8 cellular contexts compared by ENCODE assay signal in the genomic region with DNA sequence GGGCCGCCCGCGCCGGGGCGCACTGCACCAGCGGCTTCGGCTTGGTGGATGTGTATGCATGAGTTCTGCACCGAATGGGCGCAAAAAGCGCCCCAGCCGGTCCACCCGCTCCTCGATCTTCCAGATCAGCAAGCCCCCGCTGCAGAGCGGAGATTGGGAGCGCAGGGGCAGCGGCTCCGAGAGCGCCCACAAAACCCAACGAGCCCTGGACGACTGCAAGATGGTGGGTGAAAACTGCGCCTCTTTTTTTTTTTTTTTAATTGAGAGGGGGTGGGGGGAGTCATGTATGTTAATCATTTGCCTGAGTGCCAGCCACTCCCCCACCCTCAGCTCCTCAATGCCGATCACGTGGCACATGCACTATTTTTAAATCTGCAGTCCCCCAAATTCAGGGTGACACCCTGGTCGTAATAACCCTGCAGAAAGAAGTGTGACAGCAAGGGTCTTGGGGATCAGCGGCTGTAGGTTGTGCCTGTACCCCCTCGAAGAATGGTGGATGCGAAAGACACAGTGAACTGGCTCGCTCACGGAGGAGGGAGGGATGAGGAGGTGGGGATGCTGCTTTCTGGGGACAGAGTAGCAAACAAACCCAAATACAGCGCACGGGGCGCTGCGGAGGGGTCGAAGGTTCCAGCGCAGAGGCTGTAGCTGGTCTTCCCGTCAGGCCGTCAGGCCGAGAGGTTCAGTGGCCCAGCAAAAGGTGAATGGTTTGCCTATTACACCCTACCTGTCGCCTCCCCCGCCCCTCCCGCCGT. TPM values are rescaled to one million over a fixed set of nuclear protein-coding genes. Genes with fewer than 3 reads are reported as not detected.
DNase-seq lines count a peak whose midpoint lies in the region; ATAC-seq, FAIRE-seq and TF ChIP-seq lines count a peak whose summit lies in the region.

No MANE protein-coding gene starts in this region.

- intact Hi-C loops in HepG2 (cut with micrococcal nuclease; ENCODE audit: unreplicated experiment): loop anchor here (10.0 kb wide), 1 partner anchor 62 kb away; no protein-coding TSS in a partner anchor

- H3K36me3 ChIP-seq in HepG2 (replicated peaks in 1 of 2; ENCODE audit: control insufficient read depth in 1 of 2, insufficient read depth in 2 of 2, low read length in 2 of 2): no peaks in the 10 kb centered on the region
- no peaks in the 10 kb centered on the region for H3K36me3 ChIP-seq in suprapubic skin

- FAIRE-seq in HepG2 (lab: Jason Lieb, UNC) (no peak), frontal cortex (lab: Jason Lieb, UNC) (no peak)

- DNase-seq in HuH-7 (ENCODE audit: low spot score) (peak; percentile 10), HepG2 (ENCODE audit: low spot score) (no peak), suprapubic skin (ENCODE audit: low spot score in 2 of 2) (no peak), frontal cortex (ENCODE audit: low spot score in 2 of 2) (no peak), HT-29 (ENCODE audit: low spot score) (no peak), RWPE1 (ENCODE audit: low spot score) (no peak)
- DNase-seq in stimulated activated CD4-positive, alpha-beta T cell treated with anti-CD3 and anti-CD28 coated beads, Interleukin-12 subunit alpha, Interleukin-12 subunit beta, amount 100 ng/mL, for 4 hours: no peak

- H3K4me3 ChIP-seq in HepG2 (replicated peaks in 1 of 3; ENCODE audit: insufficient read depth in 1 of 3, low read depth in 2 of 3, low read length in 3 of 3) (peak overlapping the region in 2 of 3 experiments; percentile 31 to 51; a peak in 2 of 6 replicates), suprapubic skin (peak overlapping the region; percentile 47)

- peaks cover 3 to 34% of the 10 kb centered on the region in 2 experiments; a peak in 4 of 5 replicates for H3K27me3 ChIP-seq in HepG2 (ENCODE audit: control insufficient read depth in 1 of 2, insufficient read depth in 2 of 2, low read length in 2 of 2)
- peaks cover 36% of the 10 kb centered on the region for H3K27me3 ChIP-seq in suprapubic skin

- TF ChIP-seq CTCF in HepG2 (CRISPR knock-in tag; IDR thresholded peaks at IDR 0.05): peak; percentile 29; the same call in 1 of the 2 replicates
- no peak for TF ChIP-seq CTCF in suprapubic skin (IDR thresholded peaks at IDR 0.05)
- TF ChIP-seq CTCF in RWPE1 (conservative IDR thresholded peaks at IDR 0.05; ENCODE audit: low read depth): no peak

- no peak for TF ChIP-seq RAD21 in HepG2 (CRISPR knock-in tag; IDR thresholded peaks at IDR 0.05)

- POLR2A ChIA-PET in HepG2 (lab: Yijun Ruan, JAX): no interaction called here
- POLR2A ChIA-PET in RWPE1 (lab: Yijun Ruan, JAX; ENCODE audit: low non-redundant PET): interaction anchor here (0.5 kb wide), 1 partner anchor 144 kb away, joined by 3 read pairs; no protein-coding TSS in a partner anchor

- WGBS in HepG2 (ENCODE audit: low lambda C conversion rate): 9% methylated on average over 36 of the region's 43 CpGs
- 3% methylated on average over 30 of the region's 43 CpGs for WGBS in suprapubic skin

- H3K4me1 ChIP-seq in HepG2 (ENCODE audit: insufficient read depth, low read length) (0 out of 2 replicates have a peak, but pooled peaks cover 6% of the 10 kb centered on the region), suprapubic skin (peaks cover 12% of the 10 kb centered on the region)

- H3K79me2 ChIP-seq in HepG2 (ENCODE audit: insufficient read depth, low read length): no peaks in the 10 kb centered on the region

- in situ Hi-C loops in HepG2 (cut with HindIII; ENCODE audit: extremely low pct_ligation_motif_present, low pct_unique_long_range_greater_than_20kb): no loop called here

- CTCF ChIA-PET in HepG2 (lab: Yijun Ruan, JAX; ENCODE audit: low intra/inter-chr PET ratio, low total read pairs) (no interaction called here), RWPE1 (lab: Yijun Ruan, JAX) (no interaction called here)

- H2AFZ ChIP-seq in HepG2 (ENCODE audit: low read length): no peak overlapping the region

- H3K4me2 ChIP-seq in HepG2 (ENCODE audit: low read depth, low read length): peak overlapping the region; percentile 70

- no peaks in the 10 kb centered on the region for H4K20me1 ChIP-seq in HepG2 (ENCODE audit: insufficient read depth, low read length)

- BruUV-seq in HepG2 (replicated peaks; lab: Mats Ljungman, UMichigan): no TSS peak

- no peak for TF ChIP-seq POLR2A in HepG2 (IDR thresholded peaks at IDR 0.05; ENCODE audit: insufficient read depth in 1 of 2, low read depth in 2 of 2, low read length in 2 of 2)
- TF ChIP-seq POLR2A in suprapubic skin (IDR thresholded peaks at IDR 0.05): no peak

- H3K9me3 ChIP-seq in HepG2 (ENCODE audit: low read length): no peaks in the 10 kb centered on the region
- no peaks in the 10 kb centered on the region for H3K9me3 ChIP-seq in suprapubic skin

- H3K27ac ChIP-seq in cingulate gyrus (ENCODE audit: low read depth, low read length) (peak overlapping the region; percentile 83), HepG2 (ENCODE audit: extremely low read length, insufficient read depth, low read length) (no peak overlapping the region), suprapubic skin (no peak overlapping the region), RWPE1 (no peak overlapping the region)

- peak; percentile 13; the same call in 2 of the 3 replicates for ATAC-seq in HepG2

- H3K9ac ChIP-seq in HepG2 (ENCODE audit: insufficient read depth, low read depth, low read length): no peak overlapping the region

- no peak for TF ChIP-seq EP300 in HepG2 (IDR thresholded peaks at IDR 0.05; ENCODE audit: low read depth in 2 of 2, low read length in 2 of 2)
- TF ChIP-seq EP300 in HepG2 (CRISPR knock-in tag; IDR thresholded peaks at IDR 0.05; ENCODE audit: borderline replicate concordance): no peak
- TF ChIP-seq EP300 in suprapubic skin (IDR thresholded peaks at IDR 0.05): no peak

TF ChIP-seq in HepG2, 621 proteins besides CTCF, POLR2A, EP300 and RAD21:
- TF ChIP-seq HNRNPLL (IDR thresholded peaks at IDR 0.05; ENCODE audit: low read depth, low read length, poor library complexity, severe bottlenecking) (peak; percentile 54), SUZ12 (IDR thresholded peaks at IDR 0.05; ENCODE audit: low read depth, low read length) (no peak)
TF ChIP-seq in HepG2: peak in this region for 1.

RNA-seq across cellular contexts. Expression of gene RGS7BP, which starts 0.9 kb away (rescaled TPM):
- total RNA-seq in HepG2 (2016; rRNA removed; fragmentation: Illumina TruSeq; extraction: Trizol) (not detected in 2 replicates), suprapubic skin (1 to 10 TPM in 2 of 4 donors, under 1 TPM in 1, not detected in 1; 0.55 to 2.2 (median 1.4) TPM), frontal cortex (9.4 TPM)
- not detected in 2 replicates for total RNA-seq in HepG2 (2016; cell fraction: cytosol; rRNA removed; fragmentation: Illumina TruSeq; extraction: Trizol; ENCODE audit: low read depth)
- not detected in 2 replicates for total RNA-seq in HepG2 (2016; cell fraction: insoluble cytoplasmic fraction; rRNA removed; fragmentation: Illumina TruSeq; extraction: Trizol)
- total RNA-seq in HepG2 (2016; cell fraction: membrane; rRNA removed; fragmentation: Illumina TruSeq; extraction: Trizol): not detected in 2 replicates
- total RNA-seq in HepG2 (2016; cell fraction: nucleus; rRNA removed; fragmentation: Illumina TruSeq; extraction: Trizol): not detected in 2 replicates
- polyA plus RNA-seq in HepG2 (2011; rRNA removed): not detected in 2 replicates
- polyA plus RNA-seq in HepG2 (2011; cell fraction: cytosol; rRNA removed): not detected in 2 replicates
- polyA plus RNA-seq in HepG2 (2011; cell fraction: nucleus; rRNA removed): not detected in 2 replicates
- not detected in 2 replicates for polyA plus RNA-seq in HepG2 (2012)
- polyA plus RNA-seq in HepG2 (2016; cell fraction: cytosol; fragmentation: Illumina TruSeq; extraction: Trizol; ENCODE audit: low read depth): not detected in 2 replicates
- not detected in 2 replicates for polyA plus RNA-seq in HepG2 (2016; cell fraction: insoluble cytoplasmic fraction; fragmentation: Illumina TruSeq; extraction: Trizol; ENCODE audit: low read depth)
- not detected in 2 replicates for polyA plus RNA-seq in HepG2 (2016; cell fraction: membrane; fragmentation: Illumina TruSeq; extraction: Trizol; ENCODE audit: low read depth)
- polyA plus RNA-seq in HepG2 (2016; cell fraction: nucleus; fragmentation: Illumina TruSeq; extraction: Trizol; ENCODE audit: insufficient read depth, low read depth): not detected in 2 replicates
- not detected in 2 replicates for polyA minus RNA-seq in HepG2 (2011; rRNA and poly(A)+ RNA removed; ENCODE audit: low replicate concordance)
- polyA minus RNA-seq in HepG2 (2011; cell fraction: cytosol; rRNA and poly(A)+ RNA removed): not detected in 2 replicates
- polyA minus RNA-seq in HepG2 (2011; cell fraction: nucleus; rRNA and poly(A)+ RNA removed): not detected in 2 replicates
- total RNA-seq in HT-29 (2014; rRNA removed; shearing (Covaris generic)): not detected in 2 replicates
